1 cellular context compared by ENCODE assay signal in genomic region chr2:171530378-171530777, GRCh38.
TF ChIP-seq lines count a peak whose summit lies in the region.

No MANE protein-coding gene starts in this region.

TF ChIP-seq in GM23338, 12 proteins besides CTCF, POLR2A, EP300 and RAD21 (continued from another document):
- TF ChIP-seq, protein P1, sequence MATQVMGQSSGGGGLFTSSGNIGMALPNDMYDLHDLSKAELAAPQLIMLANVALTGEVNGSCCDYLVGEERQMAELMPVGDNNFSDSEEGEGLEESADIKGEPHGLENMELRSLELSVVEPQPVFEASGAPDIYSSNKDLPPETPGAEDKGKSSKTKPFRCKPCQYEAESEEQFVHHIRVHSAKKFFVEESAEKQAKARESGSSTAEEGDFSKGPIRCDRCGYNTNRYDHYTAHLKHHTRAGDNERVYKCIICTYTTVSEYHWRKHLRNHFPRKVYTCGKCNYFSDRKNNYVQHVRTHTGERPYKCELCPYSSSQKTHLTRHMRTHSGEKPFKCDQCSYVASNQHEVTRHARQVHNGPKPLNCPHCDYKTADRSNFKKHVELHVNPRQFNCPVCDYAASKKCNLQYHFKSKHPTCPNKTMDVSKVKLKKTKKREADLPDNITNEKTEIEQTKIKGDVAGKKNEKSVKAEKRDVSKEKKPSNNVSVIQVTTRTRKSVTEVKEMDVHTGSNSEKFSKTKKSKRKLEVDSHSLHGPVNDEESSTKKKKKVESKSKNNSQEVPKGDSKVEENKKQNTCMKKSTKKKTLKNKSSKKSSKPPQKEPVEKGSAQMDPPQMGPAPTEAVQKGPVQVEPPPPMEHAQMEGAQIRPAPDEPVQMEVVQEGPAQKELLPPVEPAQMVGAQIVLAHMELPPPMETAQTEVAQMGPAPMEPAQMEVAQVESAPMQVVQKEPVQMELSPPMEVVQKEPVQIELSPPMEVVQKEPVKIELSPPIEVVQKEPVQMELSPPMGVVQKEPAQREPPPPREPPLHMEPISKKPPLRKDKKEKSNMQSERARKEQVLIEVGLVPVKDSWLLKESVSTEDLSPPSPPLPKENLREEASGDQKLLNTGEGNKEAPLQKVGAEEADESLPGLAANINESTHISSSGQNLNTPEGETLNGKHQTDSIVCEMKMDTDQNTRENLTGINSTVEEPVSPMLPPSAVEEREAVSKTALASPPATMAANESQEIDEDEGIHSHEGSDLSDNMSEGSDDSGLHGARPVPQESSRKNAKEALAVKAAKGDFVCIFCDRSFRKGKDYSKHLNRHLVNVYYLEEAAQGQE (IDR thresholded peaks at IDR 0.05; ENCODE audit: unreplicated experiment), result no peak
- no peak for TF ChIP-seq ZNF331 (CRISPR knock-in tag; IDR thresholded peaks at IDR 0.05; ENCODE audit: low read depth)
